Comparison of ENCODE assay signal across 7 cellular contexts in genomic region chr20:57392130-57392445, GRCh38. TPM values are rescaled to one million over a fixed set of nuclear protein-coding genes. Genes with fewer than 3 reads are reported as not detected.
DNase-seq lines count a peak whose midpoint lies in the region; ATAC-seq, FAIRE-seq and TF ChIP-seq lines count a peak whose summit lies in the region.

No MANE protein-coding gene starts in this region.

- no peaks in the 10 kb centered on the region for H3K36me3 Mint-ChIP-seq in glutamatergic neuron (ENCODE audit: unreplicated experiment)

- CTCF ChIA-PET in HEK293T (lab: Yijun Ruan, JAX), result interaction anchor here (0.6 to 0.7 kb wide), 2 partner anchors 34 to 45 kb away, joined by 3 read pairs; no protein-coding TSS in a partner anchor

- H3K27ac ChIP-seq in SU-DHL-6 (ENCODE audit: low read depth, low read length) (peak overlapping the region; percentile 98), small intestine (ENCODE audit: low read depth in 1 of 2, low read length in 1 of 2) (peak overlapping the region; percentile 43 to 74)

- peak overlapping the region; percentile 89 for H3K4me3 Mint-ChIP-seq in glutamatergic neuron (ENCODE audit: unreplicated experiment)

- peak overlapping the region; percentile 100 for H3K4me2 ChIP-seq in SU-DHL-6 (ENCODE audit: low read depth, low read length, poor library complexity, severe bottlenecking)

- no peaks in the 10 kb centered on the region for H3K4me1 ChIP-seq in small intestine (ENCODE audit: control insufficient read depth in 2 of 2, insufficient read depth in 1 of 2, low read depth in 1 of 2, low read length in 1 of 2)

- 0 out of 2 replicates have a peak, but pooled peaks cover 11% of the 10 kb centered on the region for H3K36me3 ChIP-seq in SU-DHL-6 (ENCODE audit: low read length)
- H3K36me3 ChIP-seq in small intestine (ENCODE audit: control insufficient read depth in 2 of 2, insufficient read depth in 2 of 2, low read length in 2 of 2), result peaks cover 0 to 3% of the 10 kb centered on the region in 2 donors

- peaks cover 55% of the 10 kb centered on the region for H3F3A ChIP-seq in SU-DHL-6 (ENCODE audit: insufficient read depth)

- H3K9ac ChIP-seq in SU-DHL-6 (ENCODE audit: low read length), result peak overlapping the region; percentile 99

- H3K27me3 ChIP-seq in SU-DHL-6 (ENCODE audit: low read length), result no peaks in the 10 kb centered on the region
- no peaks in the 10 kb centered on the region for H3K27me3 ChIP-seq in small intestine (ENCODE audit: control insufficient read depth in 2 of 2, insufficient read depth in 2 of 2, low read length in 2 of 2)

- no peaks in the 10 kb centered on the region for H3K9me2 ChIP-seq in SU-DHL-6 (replicated peaks; ENCODE audit: insufficient read depth, low read length)

- POLR2A ChIA-PET in HEK293T (lab: Yijun Ruan, JAX), result interaction anchor here (0.7 to 1.5 kb wide), 2 partner anchors 11 to 20 kb away, joined by 3 read pairs; no protein-coding TSS in a partner anchor

- TF ChIP-seq CTCF in SU-DHL-6 (IDR thresholded peaks at IDR 0.05; ENCODE audit: insufficient read depth, low read length, poor library complexity, severe bottlenecking), result no peak
- TF ChIP-seq CTCF in glutamatergic neuron (IDR thresholded peaks at IDR 0.05; ENCODE audit: partially characterized antibody, unreplicated experiment), result no peak

- no peaks in the 10 kb centered on the region for H3K9me3 ChIP-seq in SU-DHL-6 (ENCODE audit: insufficient read depth, low read length)
- H3K9me3 ChIP-seq in small intestine (ENCODE audit: control insufficient read depth, low read depth), result no peaks in the 10 kb centered on the region

- peak; percentile 67 for DNase-seq in H54 (ENCODE audit: insufficient read length, low spot score)
- no peak for DNase-seq in glutamatergic neuron
- DNase-seq in small intestine, result peak; percentile 13
- no peak for DNase-seq in activated effector memory CD4-positive, alpha-beta T cell treated with Interleukin-2 at 50 U/mL for 16 hours
- DNase-seq in HEK293T (ENCODE audit: extremely low spot score), result no peak

- H3K27me3 Mint-ChIP-seq in glutamatergic neuron (ENCODE audit: unreplicated experiment), result peaks cover 11% of the 10 kb centered on the region

- no peak overlapping the region for H3K27ac Mint-ChIP-seq in glutamatergic neuron (ENCODE audit: unreplicated experiment)

- H3K9me3 Mint-ChIP-seq in glutamatergic neuron (ENCODE audit: unreplicated experiment), result peaks cover 3% of the 10 kb centered on the region

- H3K4me3 ChIP-seq in SU-DHL-6 (ENCODE audit: insufficient read depth, low read length, poor library complexity, severe bottlenecking) (peak overlapping the region; percentile 99), small intestine (ENCODE audit: low read depth in 1 of 2, low read length in 2 of 2) (peak overlapping the region; percentile 85 to 93)

- peaks cover 52% of the 10 kb centered on the region for H3K79me2 ChIP-seq in SU-DHL-6 (ENCODE audit: insufficient read depth, low read length)

- ATAC-seq in HG02759 (IDR thresholded peaks at IDR 0.05; ENCODE audit: unreplicated experiment), result no peak

- FAIRE-seq in H54 (lab: Jason Lieb, UNC) (no peak), small intestine (lab: Jason Lieb, UNC) (no peak)

- H4K20me1 ChIP-seq in SU-DHL-6 (ENCODE audit: low read depth, low read length), result peaks cover 7% of the 10 kb centered on the region; the same call in 1 of the 2 replicates

- no peak overlapping the region for H2AFZ ChIP-seq in SU-DHL-6 (ENCODE audit: low read depth, low read length, severe bottlenecking)

- peaks cover 5% of the 10 kb centered on the region for H3K4me1 Mint-ChIP-seq in glutamatergic neuron (ENCODE audit: low read depth, unreplicated experiment)

- 1 to 15% (median 9%) methylated on average over 11 of the region's 11 CpGs for WGBS in small intestine, 3 donors

- no peak for TF ChIP-seq POLR2A in H54 (IDR thresholded peaks at IDR 0.05; ENCODE audit: low read depth, low read length)

TF ChIP-seq in HEK293T, 16 proteins besides CTCF, POLR2A, EP300 and RAD21:
- TF ChIP-seq ZNF384 (IDR thresholded peaks at IDR 0.05), result no peak
- TF ChIP-seq FOXM1 (IDR thresholded peaks at IDR 0.05; ENCODE audit: borderline replicate concordance), result no peak
- no peak for TF ChIP-seq LEF1 (IDR thresholded peaks at IDR 0.05; ENCODE audit: borderline replicate concordance)
- TF ChIP-seq NFRKB (IDR thresholded peaks at IDR 0.05), result no peak
- no peak for TF ChIP-seq FOXA1 (IDR thresholded peaks at IDR 0.05)
- TF ChIP-seq SP1 (IDR thresholded peaks at IDR 0.05), result no peak
- no peak for TF ChIP-seq BHLHE40 (IDR thresholded peaks at IDR 0.05; ENCODE audit: borderline replicate concordance)
- no peak for TF ChIP-seq PKNOX1 (IDR thresholded peaks at IDR 0.05)

RNA-seq across cellular contexts. Expression of gene RBM38, which starts 0.9 kb away (rescaled TPM):
- 16.6 TPM for total RNA-seq in glutamatergic neuron (ENCODE audit: unreplicated experiment)
- polyA plus RNA-seq in small intestine, result 10 to 100 TPM; 13.2 to 17.5 (median 16.8) TPM

RNA-seq across cellular contexts. Expression of gene RAE1, which starts 41.0 kb away (rescaled TPM):
- 28.3 TPM for total RNA-seq in glutamatergic neuron (ENCODE audit: unreplicated experiment)
- polyA plus RNA-seq in small intestine, result 10 to 100 TPM; 15.7 to 19.7 (median 17.4) TPM

Comparison
In these comparisons a context has a peak if more than half of its experiments do, and no peak if none do; other contexts are left out.
1. DNase-seq: peak in H54 (single experiment) and small intestine (single experiment); none in glutamatergic neuron (single experiment), activated effector memory CD4-positive, alpha-beta T cell treated with Interleukin-2 at 50 U/mL for 16 hours (single experiment) and HEK293T (single experiment).